8 cellular contexts compared by ENCODE assay signal in the genomic region with DNA sequence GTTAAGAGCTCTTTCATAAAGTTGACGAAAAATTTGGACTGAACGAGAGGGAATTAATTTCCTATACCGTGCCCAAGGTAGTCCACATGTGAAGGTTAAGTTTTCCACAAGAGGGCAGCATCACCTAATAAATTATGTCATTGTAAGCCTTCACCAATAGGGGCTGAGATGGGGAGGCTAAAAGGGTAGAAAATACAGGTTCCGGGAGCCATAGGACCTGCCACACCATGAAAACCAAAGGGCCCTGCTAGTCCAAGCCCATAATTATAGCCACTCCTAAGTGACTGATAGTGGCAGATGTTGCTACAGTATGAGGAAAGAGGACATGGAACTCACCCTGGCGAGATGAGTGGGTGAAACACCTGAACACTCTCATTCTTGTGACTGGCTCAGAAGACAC.
DNase-seq lines count a peak whose midpoint lies in the region; ATAC-seq and TF ChIP-seq lines count a peak whose summit lies in the region.

No MANE protein-coding gene starts in this region.

- DNase-seq in A673 (ENCODE audit: low spot score) (peak; percentile 85), EL (peak; percentile 20), SW480 (ENCODE audit: low spot score) (peak; percentile 46), fibroblast of pulmonary artery (ENCODE audit: low read depth) (peak; percentile 63), HCEC 1CT (no peak)

- no peaks in the 10 kb centered on the region for H3K4me1 ChIP-seq in A673 (ENCODE audit: insufficient read depth, low read length, poor library complexity, severe bottlenecking)
- no peaks in the 10 kb centered on the region for H3K4me1 ChIP-seq in parathyroid adenoma

- H2AFZ ChIP-seq in parathyroid adenoma: peak overlapping the region; percentile 33

- no peak overlapping the region for H3K4me2 ChIP-seq in parathyroid adenoma (ENCODE audit: low read length)

- no peaks in the 10 kb centered on the region for H3K9me3 ChIP-seq in A673 (ENCODE audit: low read depth, low read length, poor library complexity, severe bottlenecking)
- H3K9me3 ChIP-seq in parathyroid adenoma (ENCODE audit: control insufficient read depth, low read length): no peaks in the 10 kb centered on the region

- H3K36me3 ChIP-seq in A673 (ENCODE audit: insufficient read depth, low read length, poor library complexity, severe bottlenecking) (no peaks in the 10 kb centered on the region), parathyroid adenoma (ENCODE audit: control insufficient read depth, insufficient read depth, low read length) (no peaks in the 10 kb centered on the region)

- peak; percentile 94 for ATAC-seq in GM21786 (IDR thresholded peaks at IDR 0.05; ENCODE audit: unreplicated experiment)

- intact Hi-C loops in A673 (cut with micrococcal nuclease; ENCODE audit: unreplicated experiment): loop anchor here (2.0 to 5.0 kb wide), 4 partner anchors 55 to 297 kb away; no protein-coding TSS in a partner anchor

- no peak overlapping the region for H3K27ac ChIP-seq in A673 (ENCODE audit: low read depth, low read length, poor library complexity, severe bottlenecking)
- no peak overlapping the region for H3K27ac ChIP-seq in parathyroid adenoma

- CTCF ChIA-PET in A673 (lab: Charles Lee): interaction anchor here (1.0 to 1.1 kb wide), 2 partner anchors 56 to 211 kb away, joined by 4 to 5 read pairs; no protein-coding TSS in a partner anchor

- no peak overlapping the region for H3K9ac ChIP-seq in parathyroid adenoma

- no peak overlapping the region for H3K4me3 ChIP-seq in A673 (ENCODE audit: low read depth, low read length, poor library complexity, severe bottlenecking)
- no peak overlapping the region for H3K4me3 ChIP-seq in fibroblast of pulmonary artery (replicated peaks; ENCODE audit: low read depth, low read length)
- H3K4me3 ChIP-seq in parathyroid adenoma (ENCODE audit: low read depth, low read length): no peak overlapping the region

- H3K79me2 ChIP-seq in parathyroid adenoma: no peaks in the 10 kb centered on the region

- H3K27me3 ChIP-seq in A673 (replicated peaks; ENCODE audit: insufficient read depth, low read depth, low read length, poor library complexity) (no peaks in the 10 kb centered on the region), parathyroid adenoma (ENCODE audit: control insufficient read depth, insufficient read depth, low read length) (no peaks in the 10 kb centered on the region)

- no TSS peak for BruUV-seq in A673 (replicated peaks; lab: Mats Ljungman, UMichigan)

- peak; percentile 76 for TF ChIP-seq CTCF in A673 (conservative IDR thresholded peaks at IDR 0.05; ENCODE audit: low read depth, low read length)
- TF ChIP-seq CTCF in LNCAP (IDR thresholded peaks at IDR 0.05): peak; percentile 48; the same call in 1 of the 2 replicates
- TF ChIP-seq CTCF in fibroblast of pulmonary artery (IDR thresholded peaks at IDR 0.05; ENCODE audit: low read length, missing control alignments): peak; percentile 51
- TF ChIP-seq CTCF in parathyroid adenoma (IDR thresholded peaks at IDR 0.05): peak; percentile 50

- POLR2A ChIA-PET in A673 (lab: Charles Lee; ENCODE audit: low non-redundant PET): no interaction called here
